Comparison of ENCODE assay signal across 9 cellular contexts in the genomic region with DNA sequence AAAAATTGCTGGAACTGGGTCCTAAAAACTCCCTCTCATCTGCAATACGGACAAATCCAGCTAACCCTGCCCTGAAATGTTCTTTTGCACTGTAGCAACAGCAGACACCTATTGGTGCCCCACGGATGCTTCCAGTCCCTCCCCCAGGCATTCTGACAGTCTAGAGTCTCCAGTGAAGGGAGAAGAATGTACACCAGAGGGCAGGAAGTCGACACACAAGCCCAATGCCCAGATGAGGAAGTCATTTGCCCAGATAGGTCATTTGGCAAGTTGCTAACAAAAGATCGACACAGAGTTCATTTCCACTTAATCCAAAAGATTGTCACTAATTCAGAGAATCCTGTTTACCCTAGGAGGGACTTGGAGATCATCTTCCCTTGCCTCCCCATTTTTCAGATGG.
DNase-seq lines count a peak whose midpoint lies in the region; ATAC-seq and TF ChIP-seq lines count a peak whose summit lies in the region.
"Had no signal": no experiment of that assay in that cellular context is flagged by ENCODE, and none has a peak within 500 bp of the region (broad histone marks: within the 10 kb centered on the region; RNA-seq: fewer than 3 reads in every experiment).

No MANE protein-coding gene starts in this region.

- ATAC-seq in GM18498 (IDR thresholded peaks at IDR 0.05; ENCODE audit: unreplicated experiment) (peak; percentile 41), GM18870 (IDR thresholded peaks at IDR 0.05; ENCODE audit: unreplicated experiment) (no peak)

- peak overlapping the region; percentile 43; the same call in 1 of the 2 replicates for H2AFZ ChIP-seq in OCI-LY3 (ENCODE audit: low read depth, low read length)

- no peaks in the 10 kb centered on the region for H3K9me3 ChIP-seq in OCI-LY3 (ENCODE audit: insufficient read depth, low read length)

- no peaks in the 10 kb centered on the region for H3K36me3 ChIP-seq in OCI-LY3 (replicated peaks; ENCODE audit: low read depth, low read length)

- no peaks in the 10 kb centered on the region for H4K20me1 ChIP-seq in OCI-LY3 (ENCODE audit: insufficient read depth, low read length)

- no peak overlapping the region for H3K9ac ChIP-seq in OCI-LY3 (ENCODE audit: low read length)

- H3K27me3 ChIP-seq in OCI-LY3 (ENCODE audit: low read depth, low read length): no peaks in the 10 kb centered on the region

- no peaks in the 10 kb centered on the region for H3K79me2 ChIP-seq in OCI-LY3 (ENCODE audit: low read length)

- DNase-seq in A172 (ENCODE audit: low spot score) (peak; percentile 6), epithelial cell of proximal tubule (ENCODE audit: low read depth) (no peak), T1000 (lab: John Stamatoyannopoulos, UW) (no peak), NCI-H524 (lab: John Stamatoyannopoulos, UW) (no peak)
- DNase-seq in activated CD4-positive, CD25-positive, alpha-beta regulatory T cell (lab: John Stamatoyannopoulos, UW): no peak
- DNase-seq: cerebellar nuclear complex had no signal

- peak; percentile 54 for TF ChIP-seq CTCF in OCI-LY3 (IDR thresholded peaks at IDR 0.05; ENCODE audit: low read depth, low read length)
- TF ChIP-seq CTCF in epithelial cell of proximal tubule (conservative IDR thresholded peaks at IDR 0.05; ENCODE audit: low read depth, low read length): peak; percentile 41

- 0 out of 2 replicates have a peak overlapping the region, but pooled peaks have one; percentile 14 for H3K4me3 ChIP-seq in OCI-LY3 (ENCODE audit: low read length)
- H3K4me3 ChIP-seq in epithelial cell of proximal tubule (ENCODE audit: low read depth, low read length): no peak overlapping the region

- H3K4me1 ChIP-seq in OCI-LY3 (ENCODE audit: low read length): peaks cover 48% of the 10 kb centered on the region

- H3K4me2 ChIP-seq in OCI-LY3 (ENCODE audit: low read length): peak overlapping the region; percentile 50

- H3K27ac ChIP-seq in OCI-LY3 (ENCODE audit: low read length): no peak overlapping the region
